ENCODE assay signal across 17 cellular contexts in genomic region chr11:130634186-130634585, GRCh38.
A peak's percentile ranks its signal among the peaks of the same experiment; 100 is the strongest.
DNase-seq lines count a peak whose midpoint lies in the region; ATAC-seq, FAIRE-seq and TF ChIP-seq lines count a peak whose summit lies in the region.
"Had no signal": no experiment of that assay in that cellular context is flagged by ENCODE, and none has a peak within 500 bp of the region (broad histone marks: within the 10 kb centered on the region; RNA-seq: fewer than 3 reads in every experiment).

No MANE protein-coding gene starts in this region.

- H2AFZ ChIP-seq in ACC112 (ENCODE audit: low read length, unreplicated experiment): no peak overlapping the region

- POLR2A ChIA-PET in A549 (lab: Yijun Ruan, JAX): no interaction called here
- POLR2A ChIA-PET in RWPE1 (lab: Yijun Ruan, JAX; ENCODE audit: low non-redundant PET): no interaction called here

- no peak overlapping the region for H3K9ac ChIP-seq in kidney (ENCODE audit: low read length in 2 of 2)

- intact Hi-C loops in kidney (cut with DNase I): no loop called here

- H3K4me3 ChIP-seq in A549: no peak overlapping the region
- no peak overlapping the region for H3K4me3 ChIP-seq in ACC112 (ENCODE audit: low read depth, low read length)
- H3K4me3 ChIP-seq in kidney (ENCODE audit: low read length in 2 of 2): no peak overlapping the region

- H3K36me3 ChIP-seq in ACC112 (ENCODE audit: insufficient read depth, low read length): no peaks in the 10 kb centered on the region
- no peaks in the 10 kb centered on the region for H3K36me3 ChIP-seq in kidney (ENCODE audit: control insufficient read depth in 1 of 2, insufficient read depth in 2 of 2, low read length in 2 of 2)

- no peak for TF ChIP-seq CTCF in A549 (IDR thresholded peaks at IDR 0.05)
- no peak for TF ChIP-seq CTCF in RWPE1 (conservative IDR thresholded peaks at IDR 0.05; ENCODE audit: low read depth)
- TF ChIP-seq CTCF in foreskin keratinocyte (conservative IDR thresholded peaks at IDR 0.05): no peak
- no peak for TF ChIP-seq CTCF in kidney (IDR thresholded peaks at IDR 0.05; ENCODE audit: borderline replicate concordance, extremely low read depth, insufficient read depth)

- no peak for TF ChIP-seq RAD21 in A549 (conservative IDR thresholded peaks at IDR 0.05 in 1 of 2, IDR thresholded peaks at IDR 0.05 in 1 of 2)

- no peak for TF ChIP-seq EP300 in A549 (IDR thresholded peaks at IDR 0.05)

- CTCF ChIA-PET in A549 (lab: Yijun Ruan, JAX): interaction anchor here (5.3 kb wide), 1 partner anchor 228 kb away, joined by 27 read pairs; no protein-coding TSS in a partner anchor
- CTCF ChIA-PET in RWPE1 (lab: Yijun Ruan, JAX): no interaction called here

- DNase-seq in A549 (ENCODE audit: low read depth in 1 of 2, low spot score in 1 of 2) (no peak), RWPE1 (ENCODE audit: low spot score) (no peak), foreskin keratinocyte (no peak), KG1 (lab: John Stamatoyannopoulos, UW) (no peak), kidney (no peak), NCI-H1092 (lab: John Stamatoyannopoulos, UW) (no peak)
- DNase-seq: Calu3; CD4-positive, alpha-beta memory T cell; H9; NCI-H187 treated with DMSO at 0.1 percent for 48 hours; NCI-H345; NCI-H526 treated with DMSO at 0.1 percent for 48 hours had no signal

- H3K4me2 ChIP-seq in A549: peak overlapping the region; percentile 85; the same call in 2 of the 3 replicates

- no peaks in the 10 kb centered on the region for H3K27me3 ChIP-seq in ACC112 (ENCODE audit: insufficient read depth, low read length)
- H3K27me3 ChIP-seq in foreskin keratinocyte: no peaks in the 10 kb centered on the region

- no peak for FAIRE-seq in A549 (lab: Jason Lieb, UNC)
- FAIRE-seq in kidney (lab: Jason Lieb, UNC): no peak
- FAIRE-seq: GM19239, HTR-8/SVneo had no signal

- peaks cover 71% of the 10 kb centered on the region for H3K4me1 ChIP-seq in A549
- peaks cover 60% of the 10 kb centered on the region for H3K4me1 ChIP-seq in ACC112 (ENCODE audit: control insufficient read depth, insufficient read depth, low read length, unreplicated experiment)
- H3K4me1 ChIP-seq in foreskin keratinocyte: peaks cover 48% of the 10 kb centered on the region
- H3K4me1 ChIP-seq in kidney (ENCODE audit: control insufficient read depth in 1 of 2, insufficient read depth in 1 of 2, low read depth in 1 of 2, low read length in 2 of 2): no peaks in the 10 kb centered on the region

- H3K9me3 ChIP-seq in A549 (no peaks in the 10 kb centered on the region), kidney (ENCODE audit: control insufficient read depth in 1 of 2, low read length in 2 of 2) (no peaks in the 10 kb centered on the region)

- no peak for TF ChIP-seq POLR2A in A549 (IDR thresholded peaks at IDR 0.05; ENCODE audit: low read length)

- no peak for ATAC-seq in A549
- ATAC-seq in foreskin keratinocyte: no peak
- no peak for ATAC-seq in HG03097 (IDR thresholded peaks at IDR 0.05; ENCODE audit: low FRiP score, unreplicated experiment)

- peak overlapping the region; percentile 96 to 97 for H3K27ac ChIP-seq in A549
- peak overlapping the region; percentile 84 for H3K27ac ChIP-seq in ACC112 (ENCODE audit: low read depth, low read length)
- peak overlapping the region; percentile 91 for H3K27ac ChIP-seq in RWPE1
- peak overlapping the region; percentile 66 for H3K27ac ChIP-seq in foreskin keratinocyte
- H3K27ac ChIP-seq in kidney (ENCODE audit: low read depth in 2 of 2, low read length in 2 of 2): no peak overlapping the region
- H3K27ac ChIP-seq: HL-60 had no signal

- WGBS in A549 (ENCODE audit: missing lambda C conversion rate): 90% methylated on average over 3 of the region's 4 CpGs

- no peaks in the 10 kb centered on the region for H3K79me2 ChIP-seq in ACC112 (ENCODE audit: control insufficient read depth, insufficient read depth, low read length, unreplicated experiment)

TF ChIP-seq in A549, 52 proteins besides CTCF, POLR2A, EP300 and RAD21:
- TF ChIP-seq MAFK (IDR thresholded peaks at IDR 0.05; ENCODE audit: partially characterized antibody): no peak
- TF ChIP-seq SMC3 (IDR thresholded peaks at IDR 0.05): no peak
- TF ChIP-seq FOXS1 (CRISPR knock-in tag; IDR thresholded peaks at IDR 0.05): no peak
- no peak for TF ChIP-seq CHD2 (IDR thresholded peaks at IDR 0.05; ENCODE audit: low read length, partially characterized antibody)
- TF ChIP-seq RNF2 (IDR thresholded peaks at IDR 0.05; ENCODE audit: borderline replicate concordance, low read depth): no peak
- no peak for TF ChIP-seq REST (IDR thresholded peaks at IDR 0.05)
- TF ChIP-seq RCOR1 (IDR thresholded peaks at IDR 0.05; ENCODE audit: low read depth, low read length): no peak
- no peak for TF ChIP-seq EHF (CRISPR knock-in tag; IDR thresholded peaks at IDR 0.05)
- no peak for TF ChIP-seq FOSB (CRISPR knock-in tag; IDR thresholded peaks at IDR 0.05)
- TF ChIP-seq JUN (IDR thresholded peaks at IDR 0.05): no peak
- TF ChIP-seq NR3C1 (IDR thresholded peaks at IDR 0.05): no peak
- no peak for TF ChIP-seq HOXA7 (CRISPR knock-in tag; IDR thresholded peaks at IDR 0.05)
- no peak for TF ChIP-seq HEYL (CRISPR knock-in tag; IDR thresholded peaks at IDR 0.05)
- TF ChIP-seq RARB (CRISPR knock-in tag; IDR thresholded peaks at IDR 0.05): no peak
- no peak for TF ChIP-seq ELK1 (IDR thresholded peaks at IDR 0.05; ENCODE audit: low read depth, low read length)
- no peak for TF ChIP-seq NPAS2 (CRISPR knock-in tag; IDR thresholded peaks at IDR 0.05; ENCODE audit: borderline replicate concordance)

Comparison
In these comparisons a context has a peak if more than half of its experiments do, and no peak if none do; other contexts are left out.
1. H3K27ac ChIP-seq: peak in A549 (2 of 2), ACC112 (single experiment), RWPE1 (single experiment) and foreskin keratinocyte (single experiment); none in kidney (0 of 2).